15 cellular contexts compared by ENCODE assay signal in the genomic region with DNA sequence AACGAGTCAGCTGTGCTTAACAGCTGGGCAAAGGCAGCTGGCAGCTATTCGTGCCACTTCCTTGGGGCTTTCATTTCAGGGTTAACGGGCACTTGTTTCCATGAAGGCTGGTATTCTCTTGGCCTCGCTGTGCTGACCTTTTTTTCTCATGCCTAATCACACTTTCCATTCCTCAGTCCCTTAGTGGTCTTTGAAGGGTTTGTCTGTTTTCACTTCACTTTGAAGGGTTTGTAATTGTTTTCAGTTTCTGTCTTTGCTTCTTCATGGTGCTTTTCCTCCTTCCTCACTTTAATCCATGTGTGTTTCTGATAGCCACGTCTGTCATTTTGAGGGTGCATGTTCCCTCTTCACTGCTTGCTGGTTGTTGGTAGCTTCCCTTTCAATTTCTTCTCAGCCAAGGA. TPM values are rescaled to one million over a fixed set of nuclear protein-coding genes. Genes with fewer than 3 reads are reported as not detected.
A peak's percentile ranks its signal among the peaks of the same experiment; 100 is the strongest.
DNase-seq lines count a peak whose midpoint lies in the region; ATAC-seq and TF ChIP-seq lines count a peak whose summit lies in the region.
"Had no signal": no experiment of that assay in that cellular context is flagged by ENCODE, and none has a peak within 500 bp of the region (broad histone marks: within the 10 kb centered on the region; RNA-seq: fewer than 3 reads in every experiment).

No MANE protein-coding gene starts in this region.

- TF ChIP-seq CTCF in CD4-positive, alpha-beta T cell (IDR thresholded peaks at IDR 0.05): no peak
- TF ChIP-seq CTCF in GM13977 (IDR thresholded peaks at IDR 0.05; ENCODE audit: extremely low read depth, insufficient read depth, missing control alignments) (no peak), type B pancreatic cell (conservative IDR thresholded peaks at IDR 0.05) (no peak)

- intact Hi-C loops in CD4-positive, alpha-beta T cell (cut with DNase I, micrococcal nuclease): no loop called here
- intact Hi-C loops in naive thymus-derived CD4-positive, alpha-beta T cell (cut with micrococcal nuclease): no loop called here

- H3K27me3 ChIP-seq in CD4-positive, alpha-beta T cell (ENCODE audit: control insufficient read depth, insufficient read depth, low read length): no peaks in the 10 kb centered on the region
- no peaks in the 10 kb centered on the region for H3K27me3 ChIP-seq in naive thymus-derived CD4-positive, alpha-beta T cell (ENCODE audit: control insufficient read depth in 2 of 2, insufficient read depth in 2 of 2, low read length in 2 of 2)
- H3K27me3 ChIP-seq: colonic mucosa had no signal

- no peak overlapping the region for H3K4me3 Mint-ChIP-seq in CD4-positive, alpha-beta T cell
- no peak overlapping the region for H3K4me3 Mint-ChIP-seq in activated CD8-positive, alpha-beta T cell treated with anti-CD3 and anti-CD28 coated beads, Interleukin-2, amount 10 ng/mL, durations not matched to agents 7 days and 5 days
- H3K4me3 Mint-ChIP-seq in naive thymus-derived CD4-positive, alpha-beta T cell: peak overlapping the region in 1 of 10 donors; percentile 18
- no peak overlapping the region for H3K4me3 Mint-ChIP-seq in type B pancreatic cell
- H3K4me3 Mint-ChIP-seq: neural crest cell had no signal

- H3K4me3 ChIP-seq in naive thymus-derived CD4-positive, alpha-beta T cell (ENCODE audit: low read length): no peak overlapping the region
- H3K4me3 ChIP-seq: colonic mucosa had no signal

- POLR2A ChIA-PET in CD4-positive, alpha-beta T cell (lab: Charles Lee): no interaction called here
- POLR2A ChIA-PET in activated CD8-positive, alpha-beta T cell treated with anti-CD3 and anti-CD28 coated beads, Interleukin-2, amount 10 ng/mL, durations not matched to agents 7 days and 5 days (lab: Charles Lee): no interaction called here
- POLR2A ChIA-PET in naive thymus-derived CD4-positive, alpha-beta T cell (lab: Charles Lee): no interaction called here

- CTCF ChIA-PET in CD4-positive, alpha-beta T cell (lab: Charles Lee): interaction anchor here (0.7 kb wide), 1 partner anchor 732 kb away, joined by 3 read pairs; no protein-coding TSS in a partner anchor
- CTCF ChIA-PET in activated CD8-positive, alpha-beta T cell treated with anti-CD3 and anti-CD28 coated beads, Interleukin-2, amount 10 ng/mL, durations not matched to agents 7 days and 5 days (lab: Charles Lee): no interaction called here
- CTCF ChIA-PET in naive thymus-derived CD4-positive, alpha-beta T cell (lab: Charles Lee): interaction anchor here (0.6 kb wide), 1 partner anchor 83 kb away, joined by 4 read pairs; no protein-coding TSS in a partner anchor

- H3K27me3 Mint-ChIP-seq in CD4-positive, alpha-beta T cell: no peaks in the 10 kb centered on the region
- H3K27me3 Mint-ChIP-seq in activated CD8-positive, alpha-beta T cell treated with anti-CD3 and anti-CD28 coated beads, Interleukin-2, amount 10 ng/mL, durations not matched to agents 7 days and 5 days (ENCODE audit: low read depth): no peaks in the 10 kb centered on the region
- no peaks in the 10 kb centered on the region for H3K27me3 Mint-ChIP-seq in naive thymus-derived CD4-positive, alpha-beta T cell
- no peaks in the 10 kb centered on the region for H3K27me3 Mint-ChIP-seq in type B pancreatic cell

- H3K36me3 Mint-ChIP-seq in CD4-positive, alpha-beta T cell (ENCODE audit: low read depth): peaks cover 55% of the 10 kb centered on the region
- H3K36me3 Mint-ChIP-seq in activated CD8-positive, alpha-beta T cell treated with anti-CD3 and anti-CD28 coated beads, Interleukin-2, amount 10 ng/mL, durations not matched to agents 7 days and 5 days (ENCODE audit: low read depth): peaks cover 25% of the 10 kb centered on the region
- peaks cover 0 to 22% (median 0%) of the 10 kb centered on the region in 5 donors for H3K36me3 Mint-ChIP-seq in naive thymus-derived CD4-positive, alpha-beta T cell
- H3K36me3 Mint-ChIP-seq in type B pancreatic cell: peaks cover 10% of the 10 kb centered on the region

- H3K4me1 Mint-ChIP-seq in CD4-positive, alpha-beta T cell (ENCODE audit: low read depth): no peaks in the 10 kb centered on the region
- peaks cover 14% of the 10 kb centered on the region for H3K4me1 Mint-ChIP-seq in activated CD8-positive, alpha-beta T cell treated with anti-CD3 and anti-CD28 coated beads, Interleukin-2, amount 10 ng/mL, durations not matched to agents 7 days and 5 days (ENCODE audit: low read depth)
- peaks cover 3 to 9% (median 5%) of the 10 kb centered on the region in 7 donors for H3K4me1 Mint-ChIP-seq in naive thymus-derived CD4-positive, alpha-beta T cell
- H3K4me1 Mint-ChIP-seq in type B pancreatic cell (ENCODE audit: unreplicated experiment): no peaks in the 10 kb centered on the region
- H3K4me1 Mint-ChIP-seq: neural crest cell had no signal

- DNase-seq in CD4-positive, alpha-beta T cell: no peak
- DNase-seq in GM13977 (ENCODE audit: low spot score): peak; percentile 77
- DNase-seq in activated CD8-positive, alpha-beta T cell treated with anti-CD3 and anti-CD28 coated beads, Interleukin-2, amount 10 ng/mL, durations not matched to agents 7 days and 5 days: no peak
- DNase-seq in naive thymus-derived CD4-positive, alpha-beta T cell: no peak
- no peak for DNase-seq in type B pancreatic cell (ENCODE audit: extremely low spot score, unreplicated experiment)
- no peak for DNase-seq in KG1 (lab: John Stamatoyannopoulos, UW)
- no peak for DNase-seq in glomerular visceral epithelial cell (ENCODE audit: extremely low spot score)
- DNase-seq: activated gamma-delta T cell, Caco-2, colonic mucosa, IMR-90, islet precursor cell, NCI-H2227 treated with DMSO at 0.1 percent for 48 hours had no signal

- peak overlapping the region; percentile 53 for H3K27ac Mint-ChIP-seq in CD4-positive, alpha-beta T cell
- peak overlapping the region; percentile 81 for H3K27ac Mint-ChIP-seq in activated CD8-positive, alpha-beta T cell treated with anti-CD3 and anti-CD28 coated beads, Interleukin-2, amount 10 ng/mL, durations not matched to agents 7 days and 5 days
- H3K27ac Mint-ChIP-seq in naive thymus-derived CD4-positive, alpha-beta T cell: peak overlapping the region in 8 of 9 donors; percentile 9 to 79 (median 45)
- H3K27ac Mint-ChIP-seq in type B pancreatic cell: no peak overlapping the region

- peaks cover 0 to 93% (median 3%) of the 10 kb centered on the region in 3 experiments for H3K36me3 ChIP-seq in naive thymus-derived CD4-positive, alpha-beta T cell (ENCODE audit: control insufficient read depth in 2 of 3, insufficient read depth in 3 of 3, low read length in 3 of 3)

- H3K9me3 ChIP-seq in CD4-positive, alpha-beta T cell (ENCODE audit: control insufficient read depth, low read length): no peaks in the 10 kb centered on the region
- H3K9me3 ChIP-seq in naive thymus-derived CD4-positive, alpha-beta T cell (ENCODE audit: control insufficient read depth in 2 of 3, low read length in 3 of 3): no peaks in the 10 kb centered on the region
- H3K9me3 ChIP-seq: Caco-2, colonic mucosa had no signal

- H3K27ac ChIP-seq in CD4-positive, alpha-beta T cell (ENCODE audit: low read depth, low read length): no peak overlapping the region
- no peak overlapping the region for H3K27ac ChIP-seq in naive thymus-derived CD4-positive, alpha-beta T cell (ENCODE audit: low read depth, low read length)
- H3K27ac ChIP-seq: colonic mucosa had no signal

- ATAC-seq in CD4-positive, alpha-beta T cell (ENCODE audit: poor library complexity): no peak
- peak; percentile 28 for ATAC-seq in activated CD8-positive, alpha-beta T cell treated with anti-CD3 and anti-CD28 coated beads, Interleukin-2, amount 10 ng/mL, durations not matched to agents 7 days and 5 days
- no peak for ATAC-seq in naive thymus-derived CD4-positive, alpha-beta T cell
- no peak for ATAC-seq in GM19452 (IDR thresholded peaks at IDR 0.05; ENCODE audit: unreplicated experiment)

- in situ Hi-C loops in GM13977 (cut with MboI; ENCODE audit: low pct_unique_long_range_greater_than_20kb, low sequenced_read_pairs, unreplicated experiment): no loop called here

- H3K4me1 ChIP-seq in naive thymus-derived CD4-positive, alpha-beta T cell (ENCODE audit: control insufficient read depth in 2 of 2, insufficient read depth in 2 of 2, low read length in 2 of 2): no peaks in the 10 kb centered on the region
- H3K4me1 ChIP-seq: Caco-2, colonic mucosa had no signal

- no peaks in the 10 kb centered on the region for H3K9me3 Mint-ChIP-seq in CD4-positive, alpha-beta T cell
- no peaks in the 10 kb centered on the region for H3K9me3 Mint-ChIP-seq in activated CD8-positive, alpha-beta T cell treated with anti-CD3 and anti-CD28 coated beads, Interleukin-2, amount 10 ng/mL, durations not matched to agents 7 days and 5 days (ENCODE audit: insufficient read depth)
- H3K9me3 Mint-ChIP-seq in naive thymus-derived CD4-positive, alpha-beta T cell: no peaks in the 10 kb centered on the region
- H3K9me3 Mint-ChIP-seq in type B pancreatic cell: no peaks in the 10 kb centered on the region
- H3K9me3 Mint-ChIP-seq: neural crest cell had no signal

RNA-seq across cellular contexts. Expression of a gene that starts 24.6 kb away (rescaled TPM):
- total RNA-seq in CD4-positive, alpha-beta T cell: 10 to 100 TPM; 43.8 to 46.2 TPM
- 10 to 100 TPM; 66.0 to 72.1 TPM for total RNA-seq in activated CD8-positive, alpha-beta T cell treated with anti-CD3 and anti-CD28 coated beads, Interleukin-2, amount 10 ng/mL, durations not matched to agents 7 days and 5 days
- 10 to 100 TPM; 69.5 to 81.8 (median 74.7) TPM for total RNA-seq in naive thymus-derived CD4-positive, alpha-beta T cell
- 10 to 100 TPM; 27.1 to 46.4 TPM for polyA plus RNA-seq in naive thymus-derived CD4-positive, alpha-beta T cell
- total RNA-seq in type B pancreatic cell (ENCODE audit: low replicate concordance): 41.1 and 49.2 TPM in 2 replicates

RNA-seq across cellular contexts. Expression of a gene that starts 45.2 kb away (rescaled TPM):
- total RNA-seq in CD4-positive, alpha-beta T cell: 1 to 10 TPM; 2.3 to 2.6 TPM
- total RNA-seq in activated CD8-positive, alpha-beta T cell treated with anti-CD3 and anti-CD28 coated beads, Interleukin-2, amount 10 ng/mL, durations not matched to agents 7 days and 5 days: 1 to 10 TPM; 6.3 to 8.8 TPM
- total RNA-seq in naive thymus-derived CD4-positive, alpha-beta T cell: 1 to 10 TPM; 2.5 to 9.5 (median 3.6) TPM
- polyA plus RNA-seq in naive thymus-derived CD4-positive, alpha-beta T cell: 1 to 10 TPM; 1.5 TPM
- 7.8 and 19.3 TPM in 2 replicates for total RNA-seq in type B pancreatic cell (ENCODE audit: low replicate concordance)

RNA-seq across cellular contexts. Expression of a gene that starts 48.3 kb away (rescaled TPM):
- total RNA-seq in CD4-positive, alpha-beta T cell: 10 to 100 TPM; 20.0 to 21.2 TPM
- total RNA-seq in activated CD8-positive, alpha-beta T cell treated with anti-CD3 and anti-CD28 coated beads, Interleukin-2, amount 10 ng/mL, durations not matched to agents 7 days and 5 days: 10 to 100 TPM; 85.9 to 86.4 TPM
- total RNA-seq in naive thymus-derived CD4-positive, alpha-beta T cell: 10 to 100 TPM; 22.1 to 99.8 (median 31.7) TPM
- 10 to 100 TPM; 70.2 to 72.4 TPM for polyA plus RNA-seq in naive thymus-derived CD4-positive, alpha-beta T cell
- 56.3 and 56.5 TPM in 2 replicates for total RNA-seq in type B pancreatic cell (ENCODE audit: low replicate concordance)

RNA-seq across cellular contexts. Expression of a gene that starts 57.8 kb away (rescaled TPM):
- total RNA-seq in CD4-positive, alpha-beta T cell: under 1 TPM; 0.14 to 0.20 TPM
- 1 to 10 TPM in 1 of 2 experiments, under 1 TPM in 1; 0.66 to 1.6 TPM for total RNA-seq in activated CD8-positive, alpha-beta T cell treated with anti-CD3 and anti-CD28 coated beads, Interleukin-2, amount 10 ng/mL, durations not matched to agents 7 days and 5 days
- under 1 TPM in 4 of 5 experiments, not detected in 1; 0.21 to 0.43 (median 0.27) TPM for total RNA-seq in naive thymus-derived CD4-positive, alpha-beta T cell
- not detected for polyA plus RNA-seq in naive thymus-derived CD4-positive, alpha-beta T cell
- 0.21 and 0.87 TPM in 2 replicates for total RNA-seq in type B pancreatic cell (ENCODE audit: low replicate concordance)
- total RNA-seq: Caco-2 had no signal
